24 cellular contexts compared by ENCODE assay signal in the genomic region with DNA sequence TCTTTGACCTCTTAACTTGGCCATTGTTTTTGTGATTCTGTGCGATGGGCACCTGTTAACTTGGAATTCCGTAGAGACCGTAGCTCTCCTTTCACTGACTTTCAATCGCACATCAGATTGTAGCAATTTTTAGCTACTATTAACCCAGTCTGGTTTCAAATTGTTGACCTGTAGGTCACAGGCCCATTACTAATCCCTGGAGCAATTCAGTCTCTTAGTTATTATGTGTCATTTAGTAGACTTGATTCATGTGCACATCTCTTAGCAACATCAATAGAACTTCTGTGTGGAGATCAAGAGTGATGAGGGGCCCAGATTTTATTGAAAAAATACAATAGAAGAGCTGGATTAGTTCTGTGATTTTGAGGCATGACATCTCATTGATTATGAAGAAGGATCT.
"Had no signal": no experiment of that assay in that cellular context is flagged by ENCODE, and none has a peak within 500 bp of the region (broad histone marks: within the 10 kb centered on the region; RNA-seq: fewer than 3 reads in every experiment).

No MANE protein-coding gene starts in this region.

- H3K36me3 Mint-ChIP-seq: naive thymus-derived CD4-positive, alpha-beta T cell; stimulated activated effector memory CD8-positive, alpha-beta T cell treated with anti-CD3 and anti-CD28 coated beads, Interleukin-12 subunit alpha, Interleukin-12 subunit beta, amount 100 ng/mL, for 72 hours; type B pancreatic cell had no signal

- H3K9ac ChIP-seq: parathyroid adenoma had no signal

- H3K4me1 Mint-ChIP-seq: naive thymus-derived CD4-positive, alpha-beta T cell; nephron progenitor cell; stimulated activated effector memory CD8-positive, alpha-beta T cell treated with anti-CD3 and anti-CD28 coated beads, Interleukin-12 subunit alpha, Interleukin-12 subunit beta, amount 100 ng/mL, for 72 hours had no signal

- H3K4me1 ChIP-seq: foreskin keratinocyte, heart left ventricle, parathyroid adenoma, prostate gland, right atrium auricular region, sigmoid colon, suprapubic skin, thyroid gland had no signal

- FAIRE-seq: endothelial cell of umbilical vein, islet of Langerhans, urothelium cell line had no signal

- H3K9me3 ChIP-seq: heart left ventricle, prostate gland, right atrium auricular region, sigmoid colon, suprapubic skin, thyroid gland had no signal

- H2AFZ ChIP-seq: parathyroid adenoma had no signal

- ATAC-seq: foreskin keratinocyte; heart left ventricle; left lobe of liver; naive thymus-derived CD4-positive, alpha-beta T cell; stimulated activated effector memory CD8-positive, alpha-beta T cell treated with anti-CD3 and anti-CD28 coated beads, Interleukin-12 subunit alpha, Interleukin-12 subunit beta, amount 100 ng/mL, for 72 hours; stimulated activated naive CD8-positive, alpha-beta T cell treated with anti-CD3 and anti-CD28 coated beads, Interleukin-15, Interleukin-2, amounts not matched to agents 100 U/mL and 50 U/mL, for 24 hours had no signal

- H3K36me3 ChIP-seq: heart left ventricle, prostate gland, right atrium auricular region, sigmoid colon, suprapubic skin, thyroid gland had no signal

- H3K27ac Mint-ChIP-seq: naive thymus-derived CD4-positive, alpha-beta T cell; nephron progenitor cell; stimulated activated effector memory CD8-positive, alpha-beta T cell treated with anti-CD3 and anti-CD28 coated beads, Interleukin-12 subunit alpha, Interleukin-12 subunit beta, amount 100 ng/mL, for 72 hours; type B pancreatic cell had no signal

- H3K27me3 ChIP-seq: foreskin keratinocyte, heart left ventricle, right atrium auricular region, sigmoid colon, suprapubic skin, thyroid gland had no signal

- H3K4me3 ChIP-seq: heart left ventricle, prostate gland, right atrium auricular region, sigmoid colon, skin epidermis, suprapubic skin, thyroid gland had no signal

- H3K27me3 Mint-ChIP-seq: naive thymus-derived CD4-positive, alpha-beta T cell; type B pancreatic cell had no signal

- H3K79me2 ChIP-seq: parathyroid adenoma had no signal

- H3K27ac ChIP-seq: foreskin keratinocyte, heart left ventricle, parathyroid adenoma, prostate gland, right atrium auricular region, sigmoid colon, skin epidermis, suprapubic skin, thyroid gland had no signal

- H3K9me3 Mint-ChIP-seq: nephron progenitor cell, type B pancreatic cell had no signal

- DNase-seq: erythroblast; foreskin keratinocyte; heart left ventricle; hippocampal formation; kidney glomerular epithelial cell; mammary epithelial cell; naive thymus-derived CD4-positive, alpha-beta T cell; nephron progenitor cell; sigmoid colon; stimulated activated CD4-positive, alpha-beta T cell treated with anti-CD3 and anti-CD28 coated beads, Interleukin-2, amount 100 ng/mL, for 24 hours; stimulated activated CD8-positive, alpha-beta memory T cell treated with anti-CD3 and anti-CD28 coated beads, Interleukin-4, amount 100 ng/mL, for 48 hours; stimulated activated naive CD8-positive, alpha-beta T cell treated with anti-CD3 and anti-CD28 coated beads, Interleukin-15, Interleukin-2, amounts not matched to agents 100 U/mL and 50 U/mL, for 24 hours; thyroid gland had no signal

- H3K4me3 Mint-ChIP-seq: naive thymus-derived CD4-positive, alpha-beta T cell; nephron progenitor cell; stimulated activated effector memory CD8-positive, alpha-beta T cell treated with anti-CD3 and anti-CD28 coated beads, Interleukin-12 subunit alpha, Interleukin-12 subunit beta, amount 100 ng/mL, for 72 hours; type B pancreatic cell had no signal
